Comparison of ENCODE assay signal across 22 cellular contexts in genomic region chr3:59261009-59261408, GRCh38.
"Had no signal": no experiment of that assay in that cellular context is flagged by ENCODE, and none has a peak within 500 bp of the region (broad histone marks: within the 10 kb centered on the region; RNA-seq: fewer than 3 reads in every experiment).

No MANE protein-coding gene starts in this region.

- H3K36me3 Mint-ChIP-seq: IgD-negative memory B cell had no signal

- H3K27me3 Mint-ChIP-seq: IgD-negative memory B cell had no signal

- H3K4me3 ChIP-seq: K562, SJCRH30 had no signal

- DNase-seq: Kasumi-1, MM.1S, NCI-H1092 treated with DMSO at 0.1 percent for 48 hours, NCI-H1436, NCI-H187, NCI-H2029, NCI-H2081 treated with DMSO at 0.1 percent for 48 hours, NCI-H2171, NCI-H226, NCI-H446, NCI-H510A, NCI-H524 treated with DMSO at 0.1 percent for 48 hours, NCI-H69, NCI-H774, RPMI8226, SHP77 treated with DMSO at 0.1 percent for 48 hours, SJCRH30 had no signal

- H3K27me3 ChIP-seq: SJCRH30 had no signal

- H3K9me3 ChIP-seq: SJCRH30 had no signal

- H3K4me1 ChIP-seq: SJCRH30 had no signal

- H3K36me3 ChIP-seq: SJCRH30 had no signal

- ATAC-seq: K562, SK-N-SH treated with all-trans-retinoic acid at 6 μM for 48 hours had no signal

- H3K27ac ChIP-seq: HL-60, KMS-11, SJCRH30 had no signal
